ENCODE assay signal across 18 cellular contexts in genomic region chr15:98796685-98797084, GRCh38.
"Had no signal": no experiment of that assay in that cellular context is flagged by ENCODE, and none has a peak within 500 bp of the region (broad histone marks: within the 10 kb centered on the region; RNA-seq: fewer than 3 reads in every experiment).

No MANE protein-coding gene starts in this region.

- H3K27ac ChIP-seq: epithelial cell of prostate, hepatocyte, lower lobe of right lung, neutrophil, parathyroid adenoma had no signal

- H3K4me3 Mint-ChIP-seq: activated CD4-positive, alpha-beta T cell treated with anti-CD3 and anti-CD28 coated beads for 36 hours; activated naive CD8-positive, alpha-beta T cell treated with anti-CD3 and anti-CD28 coated beads for 36 hours; natural killer cell treated with Interleukin-12 subunit alpha and Interleukin-12 subunit beta and Interleukin-15 and Interleukin-18, amount 100 ng/mL, for 72 hours; stimulated activated memory B cell treated with anti-CD40 and anti-IgM and Interleukin-4, amounts not matched to agents 10 μg/mL and 1 μg/mL and 100 μg/mL, for 72 hours; T-helper 2 cell treated with Interferon-gamma antibody and Interleukin-4, amounts not matched to agents 5 μg/mL and 100 μg/mL, for 36 hours; WTC11 had no signal

- DNase-seq: activated CD4-positive, alpha-beta T cell treated with anti-CD3 and anti-CD28 coated beads for 36 hours; activated CD4-positive, alpha-beta T cell treated with anti-CD3 and anti-CD28 coated beads, Interleukin-2, amount 50 U/mL, for 48 hours; activated naive CD8-positive, alpha-beta T cell treated with anti-CD3 and anti-CD28 coated beads for 36 hours; amniotic stem cell; dermis blood vessel endothelial cell; effector memory CD4-positive, alpha-beta T cell; foreskin fibroblast; lower lobe of right lung; stimulated activated CD4-positive, alpha-beta T cell treated with anti-CD3 and anti-CD28 coated beads, Interleukin-4, amount 100 ng/mL, for 24 hours had no signal

- H3K9me3 ChIP-seq: lower lobe of right lung, neutrophil had no signal

- H3K27me3 Mint-ChIP-seq: activated CD4-positive, alpha-beta T cell treated with anti-CD3 and anti-CD28 coated beads for 36 hours; activated naive CD8-positive, alpha-beta T cell treated with anti-CD3 and anti-CD28 coated beads for 36 hours; natural killer cell treated with Interleukin-12 subunit alpha and Interleukin-12 subunit beta and Interleukin-15 and Interleukin-18, amount 100 ng/mL, for 72 hours had no signal

- H3K9ac ChIP-seq: parathyroid adenoma had no signal

- H3K27me3 ChIP-seq: hepatocyte, neutrophil had no signal

- H3K4me3 ChIP-seq: hepatocyte, lower lobe of right lung had no signal

- H3K36me3 ChIP-seq: lower lobe of right lung, neutrophil had no signal

- H3K9me3 Mint-ChIP-seq: activated naive CD8-positive, alpha-beta T cell treated with anti-CD3 and anti-CD28 coated beads for 36 hours; natural killer cell treated with Interleukin-12 subunit alpha and Interleukin-12 subunit beta and Interleukin-15 and Interleukin-18, amount 100 ng/mL, for 72 hours; stimulated activated memory B cell treated with anti-CD40 and anti-IgM and Interleukin-4, amounts not matched to agents 10 μg/mL and 1 μg/mL and 100 μg/mL, for 72 hours; T-helper 2 cell treated with Interferon-gamma antibody and Interleukin-4, amounts not matched to agents 5 μg/mL and 100 μg/mL, for 36 hours; WTC11 had no signal

- H3K27ac Mint-ChIP-seq: activated CD4-positive, alpha-beta T cell treated with anti-CD3 and anti-CD28 coated beads for 36 hours; activated naive CD8-positive, alpha-beta T cell treated with anti-CD3 and anti-CD28 coated beads for 36 hours; natural killer cell treated with Interleukin-12 subunit alpha and Interleukin-12 subunit beta and Interleukin-15 and Interleukin-18, amount 100 ng/mL, for 72 hours; stimulated activated memory B cell treated with anti-CD40 and anti-IgM and Interleukin-4, amounts not matched to agents 10 μg/mL and 1 μg/mL and 100 μg/mL, for 72 hours; T-helper 2 cell treated with Interferon-gamma antibody and Interleukin-4, amounts not matched to agents 5 μg/mL and 100 μg/mL, for 36 hours had no signal

- H3K36me3 Mint-ChIP-seq: activated naive CD8-positive, alpha-beta T cell treated with anti-CD3 and anti-CD28 coated beads for 36 hours; natural killer cell treated with Interleukin-12 subunit alpha and Interleukin-12 subunit beta and Interleukin-15 and Interleukin-18, amount 100 ng/mL, for 72 hours; stimulated activated memory B cell treated with anti-CD40 and anti-IgM and Interleukin-4, amounts not matched to agents 10 μg/mL and 1 μg/mL and 100 μg/mL, for 72 hours; WTC11 had no signal

- ATAC-seq: activated CD4-positive, alpha-beta T cell treated with anti-CD3 and anti-CD28 coated beads for 36 hours; lower lobe of right lung; natural killer cell treated with Interleukin-12 subunit alpha and Interleukin-12 subunit beta and Interleukin-15 and Interleukin-18, amount 100 ng/mL, for 72 hours; sciatic nerve; stimulated activated memory B cell treated with anti-CD40 and anti-IgM and Interleukin-4, amounts not matched to agents 10 μg/mL and 1 μg/mL and 100 μg/mL, for 72 hours; WTC11 had no signal
